8 cellular contexts compared by ENCODE assay signal in the genomic region with DNA sequence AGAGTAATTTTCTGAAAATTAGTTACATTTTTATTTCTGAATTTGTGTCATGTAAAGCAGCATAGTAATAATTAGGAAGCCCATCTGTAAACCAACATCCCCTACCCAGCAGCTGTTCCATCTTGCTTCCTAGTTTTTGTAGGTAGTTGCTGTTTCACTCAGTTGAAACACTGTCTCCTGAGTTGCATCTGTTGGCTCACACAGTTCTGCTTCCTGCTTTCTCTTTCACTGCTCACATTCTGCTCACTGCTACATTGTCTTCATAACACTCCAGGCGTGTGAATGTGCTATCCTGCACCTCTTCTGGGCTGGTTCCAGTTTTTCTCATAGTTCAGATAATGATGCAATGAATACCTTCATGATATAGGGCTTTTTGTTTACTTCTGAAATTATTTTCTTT.
DNase-seq lines count a peak whose midpoint lies in the region; ATAC-seq lines count a peak whose summit lies in the region.

No MANE protein-coding gene starts in this region.

- 50% methylated on average over 1 of the region's 1 CpG for whole genome bisulfite sequencing in right cardiac atrium

- intact Hi-C loops in right cardiac atrium (cut with DNase I), result no loop called here

- no peaks in the 10 kb centered on the region for H3K9me3 ChIP-seq in right cardiac atrium (ENCODE audit: control insufficient read depth, low read length)

- H3K27ac ChIP-seq in right cardiac atrium (ENCODE audit: low read length), result no peak overlapping the region

- DNase-seq in HT1080 (ENCODE audit: low read depth) (peak; percentile 15), EL (no peak), occipital lobe (lab: John Stamatoyannopoulos, UW) (no peak), cortex of kidney (lab: John Stamatoyannopoulos, UW) (no peak), right cardiac atrium (no peak)

- ATAC-seq in GM18502 (IDR thresholded peaks at IDR 0.05; ENCODE audit: poor library complexity, unreplicated experiment) (peak; percentile 96), GM19455 (IDR thresholded peaks at IDR 0.05; ENCODE audit: unreplicated experiment) (peak; percentile 97), HG02938 (IDR thresholded peaks at IDR 0.05; ENCODE audit: unreplicated experiment) (peak; percentile 96), right cardiac atrium (no peak)

- no peak overlapping the region for H3K4me3 ChIP-seq in right cardiac atrium (ENCODE audit: low read length)

- H3K4me1 ChIP-seq in right cardiac atrium (ENCODE audit: control insufficient read depth, insufficient read depth, low read length), result no peaks in the 10 kb centered on the region

- H3K27me3 ChIP-seq in right cardiac atrium (ENCODE audit: control insufficient read depth, insufficient read depth), result no peaks in the 10 kb centered on the region

Comparison
In these comparisons a context has a peak if more than half of its experiments do, and no peak if none do; other contexts are left out.
1. ATAC-seq: peak in GM18502 (single experiment), GM19455 (single experiment) and HG02938 (single experiment); none in right cardiac atrium (0 of 2).